1 cellular context compared by ENCODE assay signal in genomic region chr11:104060004-104060403, GRCh38.
TF ChIP-seq lines count a peak whose summit lies in the region.

No MANE protein-coding gene starts in this region.

TF ChIP-seq in IMR-90, 13 proteins besides CTCF, POLR2A, EP300 and RAD21:
- TF ChIP-seq MAFK (IDR thresholded peaks at IDR 0.05; ENCODE audit: low read depth, low read length) (no peak), RFX5 (IDR thresholded peaks at IDR 0.05; ENCODE audit: low read depth, low read length) (no peak), RCOR1 (IDR thresholded peaks at IDR 0.05; ENCODE audit: insufficient replicate concordance, low read length) (no peak), MXI1 (IDR thresholded peaks at IDR 0.05; ENCODE audit: borderline replicate concordance, low read depth, low read length) (no peak), CHD1 (IDR thresholded peaks at IDR 0.05; ENCODE audit: low read depth, low read length) (no peak), ELK1 (IDR thresholded peaks at IDR 0.05; ENCODE audit: borderline replicate concordance, low read depth, low read length) (no peak), USF2 (IDR thresholded peaks at IDR 0.05; ENCODE audit: low read depth, low read length) (no peak), CEBPB (IDR thresholded peaks at IDR 0.05; ENCODE audit: low read depth, low read length) (no peak), NFE2L2 (IDR thresholded peaks at IDR 0.05; ENCODE audit: low read depth, low read length) (no peak)
